19 cellular contexts compared by ENCODE assay signal in the genomic region with DNA sequence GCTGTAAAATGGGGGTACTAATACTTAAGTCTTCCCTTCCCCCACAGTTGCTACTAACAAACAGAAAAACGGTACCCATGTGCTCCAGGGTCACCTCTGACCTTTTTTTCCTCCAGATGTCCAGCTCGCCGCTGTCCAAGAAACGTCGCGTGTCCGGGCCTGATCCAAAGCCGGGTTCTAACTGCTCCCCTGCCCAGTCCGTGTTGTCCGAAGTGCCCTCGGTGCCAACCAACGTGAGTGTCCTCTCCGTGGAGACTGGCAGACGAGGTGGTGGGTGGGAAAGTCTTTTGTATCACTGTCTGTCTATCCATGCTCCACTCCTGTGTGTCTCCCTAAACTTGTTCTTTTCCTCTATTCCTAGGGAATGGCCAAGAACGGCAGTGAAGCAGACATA. TPM values are rescaled to one million over a fixed set of nuclear protein-coding genes. Genes with fewer than 3 reads are reported as not detected.
DNase-seq lines count a peak whose midpoint lies in the region; ATAC-seq and TF ChIP-seq lines count a peak whose summit lies in the region.
"Had no signal": no experiment of that assay in that cellular context is flagged by ENCODE, and none has a peak within 500 bp of the region (broad histone marks: within the 10 kb centered on the region; RNA-seq: fewer than 3 reads in every experiment).

No MANE protein-coding gene starts in this region.

- peaks cover 26% of the 10 kb centered on the region for H3K4me1 Mint-ChIP-seq in activated CD8-positive, alpha-beta T cell treated with anti-CD3 and anti-CD28 coated beads for 36 hours (ENCODE audit: low read depth)
- peaks cover 29% of the 10 kb centered on the region for H3K4me1 Mint-ChIP-seq in activated CD8-positive, alpha-beta T cell treated with anti-CD3 and anti-CD28 coated beads, Interleukin-2, amount 10 ng/mL, durations not matched to agents 7 days and 5 days (ENCODE audit: low read depth)
- peaks cover 46% of the 10 kb centered on the region for H3K4me1 Mint-ChIP-seq in WTC11

- no peaks in the 10 kb centered on the region for H3K9me3 Mint-ChIP-seq in activated CD8-positive, alpha-beta T cell treated with anti-CD3 and anti-CD28 coated beads for 36 hours
- H3K9me3 Mint-ChIP-seq in activated CD8-positive, alpha-beta T cell treated with anti-CD3 and anti-CD28 coated beads, Interleukin-2, amount 10 ng/mL, durations not matched to agents 7 days and 5 days (ENCODE audit: insufficient read depth) = no peaks in the 10 kb centered on the region
- no peaks in the 10 kb centered on the region for H3K9me3 Mint-ChIP-seq in WTC11
- H3K9me3 Mint-ChIP-seq: activated T-helper 17 cell treated with anti-CD3 and anti-CD28 coated beads, Interleukin-2, amount 50 U/mL, for 72 hours had no signal

- no peak for TF ChIP-seq CTCF in activated CD8-positive, alpha-beta T cell treated with anti-CD3 and anti-CD28 coated beads for 36 hours (IDR thresholded peaks at IDR 0.05)
- TF ChIP-seq CTCF in WTC11 (IDR thresholded peaks at IDR 0.05) = no peak
- no peak for TF ChIP-seq CTCF in esophagus squamous epithelium (IDR thresholded peaks at IDR 0.05)
- no peak for TF ChIP-seq CTCF in gastrocnemius medialis (IDR thresholded peaks at IDR 0.05 in 4 of 5, conservative IDR thresholded peaks at IDR 0.05 in 1 of 5)

- no peak for ATAC-seq in activated CD8-positive, alpha-beta T cell treated with anti-CD3 and anti-CD28 coated beads for 36 hours
- no peak for ATAC-seq in activated CD8-positive, alpha-beta T cell treated with anti-CD3 and anti-CD28 coated beads, Interleukin-2, amount 10 ng/mL, durations not matched to agents 7 days and 5 days
- ATAC-seq in WTC11 (no peak), gastrocnemius medialis (no peak), GM21423 (IDR thresholded peaks at IDR 0.05; ENCODE audit: unreplicated experiment) (no peak), HG03442 (IDR thresholded peaks at IDR 0.05; ENCODE audit: unreplicated experiment) (no peak)
- ATAC-seq: activated T-helper 17 cell treated with anti-CD3 and anti-CD28 coated beads, Interleukin-2, amount 50 U/mL, for 72 hours had no signal

- TF ChIP-seq POLR2A in esophagus squamous epithelium (IDR thresholded peaks at IDR 0.05) = no peak
- no peak for TF ChIP-seq POLR2A in gastrocnemius medialis (IDR thresholded peaks at IDR 0.05)

- H3K9me3 ChIP-seq in esophagus squamous epithelium = no peaks in the 10 kb centered on the region
- no peaks in the 10 kb centered on the region for H3K9me3 ChIP-seq in gastrocnemius medialis
- H3K9me3 ChIP-seq: BLaER1, SJCRH30 had no signal

- peaks cover 43 to 58% (median 48%) of the 10 kb centered on the region in 3 donors for H3K36me3 ChIP-seq in esophagus squamous epithelium
- peaks cover 6 to 57% of the 10 kb centered on the region in 2 donors for H3K36me3 ChIP-seq in gastrocnemius medialis

- intact Hi-C loops in activated CD8-positive, alpha-beta T cell treated with anti-CD3 and anti-CD28 coated beads for 36 hours (cut with micrococcal nuclease) = no loop called here
- intact Hi-C loops in esophagus squamous epithelium (cut with DNase I) = no loop called here
- intact Hi-C loops in gastrocnemius medialis (cut with DNase I; ENCODE audit: low total_unique reads) = no loop called here

- in situ Hi-C loops in gastrocnemius medialis (cut with MboI; ENCODE audit: low sequenced_read_pairs in 4 of 4) = loop anchor here (5.0 to 25.0 kb wide), 4 partner anchors 164 to 326 kb away; a partner anchor contains a TSS

- CTCF ChIA-PET in activated CD8-positive, alpha-beta T cell treated with anti-CD3 and anti-CD28 coated beads for 36 hours (lab: Charles Lee) = no interaction called here
- CTCF ChIA-PET in activated CD8-positive, alpha-beta T cell treated with anti-CD3 and anti-CD28 coated beads, Interleukin-2, amount 10 ng/mL, durations not matched to agents 7 days and 5 days (lab: Charles Lee) = no interaction called here
- CTCF ChIA-PET in WTC11 (lab: Charles Lee) = no interaction called here

- peak overlapping the region; percentile 5 for H3K27ac Mint-ChIP-seq in activated CD8-positive, alpha-beta T cell treated with anti-CD3 and anti-CD28 coated beads for 36 hours
- H3K27ac Mint-ChIP-seq in activated CD8-positive, alpha-beta T cell treated with anti-CD3 and anti-CD28 coated beads, Interleukin-2, amount 10 ng/mL, durations not matched to agents 7 days and 5 days = no peak overlapping the region
- H3K27ac Mint-ChIP-seq in WTC11 = peak overlapping the region; percentile 68

- H3K36me3 Mint-ChIP-seq in activated CD8-positive, alpha-beta T cell treated with anti-CD3 and anti-CD28 coated beads for 36 hours (ENCODE audit: low read depth) = peaks cover 61% of the 10 kb centered on the region
- peaks cover 68% of the 10 kb centered on the region for H3K36me3 Mint-ChIP-seq in activated CD8-positive, alpha-beta T cell treated with anti-CD3 and anti-CD28 coated beads, Interleukin-2, amount 10 ng/mL, durations not matched to agents 7 days and 5 days (ENCODE audit: low read depth)
- peaks cover 57% of the 10 kb centered on the region for H3K36me3 Mint-ChIP-seq in WTC11

- H3K27me3 ChIP-seq in esophagus squamous epithelium (no peaks in the 10 kb centered on the region), gastrocnemius medialis (no peaks in the 10 kb centered on the region)
- H3K27me3 ChIP-seq: BLaER1, SJCRH30 had no signal

- H3K4me3 ChIP-seq in esophagus squamous epithelium (no peak overlapping the region), gastrocnemius medialis (no peak overlapping the region)
- H3K4me3 ChIP-seq: BLaER1, PC-9, SJCRH30, skin epidermis had no signal

- no peak for DNase-seq in activated CD8-positive, alpha-beta T cell treated with anti-CD3 and anti-CD28 coated beads for 36 hours
- DNase-seq in activated CD8-positive, alpha-beta T cell treated with anti-CD3 and anti-CD28 coated beads, Interleukin-2, amount 10 ng/mL, durations not matched to agents 7 days and 5 days = no peak
- no peak for DNase-seq in WTC11 (ENCODE audit: low spot score)
- no peak for DNase-seq in esophagus squamous epithelium (lab: John Stamatoyannopoulos, UW)
- no peak for DNase-seq in gastrocnemius medialis
- no peak for DNase-seq in T1000 (lab: John Stamatoyannopoulos, UW)
- DNase-seq: activated CD8-positive, alpha-beta memory T cell treated with anti-CD3 and anti-CD28 coated beads for 24 hours; cerebellar nuclear complex; effector CD4-positive, alpha-beta T cell; NCI-H82; PC-9; SJCRH30 had no signal

- peak overlapping the region; percentile 16 to 85 (median 58) for H3K27ac ChIP-seq in esophagus squamous epithelium
- peak overlapping the region; percentile 61 to 100 (median 98) for H3K27ac ChIP-seq in gastrocnemius medialis
- H3K27ac ChIP-seq: BLaER1, parathyroid adenoma, PC-9, SJCRH30, VCaP had no signal

- POLR2A ChIA-PET in activated CD8-positive, alpha-beta T cell treated with anti-CD3 and anti-CD28 coated beads for 36 hours (lab: Charles Lee) = no interaction called here
- POLR2A ChIA-PET in activated CD8-positive, alpha-beta T cell treated with anti-CD3 and anti-CD28 coated beads, Interleukin-2, amount 10 ng/mL, durations not matched to agents 7 days and 5 days (lab: Charles Lee) = no interaction called here
- POLR2A ChIA-PET in WTC11 (lab: Charles Lee) = no interaction called here

- peaks cover 19 to 70% (median 41%) of the 10 kb centered on the region in 3 donors for H3K4me1 ChIP-seq in esophagus squamous epithelium
- peaks cover 38 to 51% of the 10 kb centered on the region in 2 donors for H3K4me1 ChIP-seq in gastrocnemius medialis
- H3K4me1 ChIP-seq: SJCRH30 had no signal

- H3K27me3 Mint-ChIP-seq in activated CD8-positive, alpha-beta T cell treated with anti-CD3 and anti-CD28 coated beads for 36 hours = no peaks in the 10 kb centered on the region
- no peaks in the 10 kb centered on the region for H3K27me3 Mint-ChIP-seq in activated CD8-positive, alpha-beta T cell treated with anti-CD3 and anti-CD28 coated beads, Interleukin-2, amount 10 ng/mL, durations not matched to agents 7 days and 5 days (ENCODE audit: low read depth)
- no peaks in the 10 kb centered on the region for H3K27me3 Mint-ChIP-seq in WTC11 (ENCODE audit: low read depth)
- H3K27me3 Mint-ChIP-seq: activated T-helper 17 cell treated with anti-CD3 and anti-CD28 coated beads, Interleukin-2, amount 50 U/mL, for 72 hours had no signal

- WGBS in esophagus squamous epithelium, 2 donors = 0 to 89% methylated on average over 1 to 14 of the region's 15 CpGs

- H3K4me3 Mint-ChIP-seq in activated CD8-positive, alpha-beta T cell treated with anti-CD3 and anti-CD28 coated beads for 36 hours = no peak overlapping the region
- H3K4me3 Mint-ChIP-seq in activated CD8-positive, alpha-beta T cell treated with anti-CD3 and anti-CD28 coated beads, Interleukin-2, amount 10 ng/mL, durations not matched to agents 7 days and 5 days = no peak overlapping the region
- peak overlapping the region; percentile 10; the same call in 1 of the 2 replicates for H3K4me3 Mint-ChIP-seq in WTC11

RNA-seq across cellular contexts. Expression of a gene that starts 5.1 kb away (rescaled TPM):
- 100 to 1,000 TPM; 243 to 246 TPM for total RNA-seq in activated CD8-positive, alpha-beta T cell treated with anti-CD3 and anti-CD28 coated beads for 36 hours
- total RNA-seq in activated CD8-positive, alpha-beta T cell treated with anti-CD3 and anti-CD28 coated beads, Interleukin-2, amount 10 ng/mL, durations not matched to agents 7 days and 5 days = 100 to 1,000 TPM; 186 to 189 TPM
- 379 to 392 TPM (median 383 TPM) in 3 replicates for total RNA-seq in WTC11 (2021)
- 100 to 1,000 TPM; 126 to 238 (median 153) TPM for total RNA-seq in esophagus squamous epithelium
- 100 to 1,000 TPM; 113 to 181 (median 162) TPM for total RNA-seq in gastrocnemius medialis

RNA-seq across cellular contexts. Expression of a gene that starts 19.8 kb away (rescaled TPM):
- 10 to 100 TPM; 56.1 to 61.3 TPM for total RNA-seq in activated CD8-positive, alpha-beta T cell treated with anti-CD3 and anti-CD28 coated beads for 36 hours
- 10 to 100 TPM; 64.3 to 74.7 TPM for total RNA-seq in activated CD8-positive, alpha-beta T cell treated with anti-CD3 and anti-CD28 coated beads, Interleukin-2, amount 10 ng/mL, durations not matched to agents 7 days and 5 days
- 130 to 150 TPM (median 145 TPM) in 3 replicates for total RNA-seq in WTC11 (2021)
- total RNA-seq in esophagus squamous epithelium = 100 to 1,000 TPM in 2 of 4 donors, 10 to 100 TPM in 2; 78.1 to 115 (median 99.4) TPM
- 100 to 1,000 TPM; 124 to 208 (median 178) TPM for total RNA-seq in gastrocnemius medialis

RNA-seq across cellular contexts. Expression of a gene that starts 34.1 kb away (rescaled TPM):
- 10 to 100 TPM; 57.1 to 62.0 TPM for total RNA-seq in activated CD8-positive, alpha-beta T cell treated with anti-CD3 and anti-CD28 coated beads for 36 hours
- total RNA-seq in activated CD8-positive, alpha-beta T cell treated with anti-CD3 and anti-CD28 coated beads, Interleukin-2, amount 10 ng/mL, durations not matched to agents 7 days and 5 days = 10 to 100 TPM; 55.3 to 60.9 TPM
- total RNA-seq in WTC11 (2021) (82.5 to 86.8 TPM (median 86.3 TPM) in 3 replicates), esophagus squamous epithelium (10 to 100 TPM in 3 of 4 donors, 1 to 10 TPM in 1; 6.6 to 26.9 (median 21.3) TPM), gastrocnemius medialis (10 to 100 TPM; 17.0 to 35.3 (median 25.0) TPM)

RNA-seq across cellular contexts. Expression of a gene that starts 53.7 kb away (rescaled TPM):
- total RNA-seq in activated CD8-positive, alpha-beta T cell treated with anti-CD3 and anti-CD28 coated beads for 36 hours = 10 to 100 TPM; 66.4 to 66.7 TPM
- total RNA-seq in activated CD8-positive, alpha-beta T cell treated with anti-CD3 and anti-CD28 coated beads, Interleukin-2, amount 10 ng/mL, durations not matched to agents 7 days and 5 days = 10 to 100 TPM; 62.2 to 64.1 TPM
- total RNA-seq in WTC11 (2021) (65.6 to 66.1 TPM (median 65.8 TPM) in 3 replicates), esophagus squamous epithelium (10 to 100 TPM; 28.1 to 35.6 (median 28.6) TPM), gastrocnemius medialis (10 to 100 TPM; 18.7 to 49.3 (median 23.5) TPM)

RNA-seq across cellular contexts. Expression of a gene that starts 54.2 kb away (rescaled TPM):
- total RNA-seq in activated CD8-positive, alpha-beta T cell treated with anti-CD3 and anti-CD28 coated beads for 36 hours = 10 to 100 TPM; 82.9 to 89.8 TPM
- 100 to 1,000 TPM in 1 of 2 experiments, 10 to 100 TPM in 1; 92.9 to 103 TPM for total RNA-seq in activated CD8-positive, alpha-beta T cell treated with anti-CD3 and anti-CD28 coated beads, Interleukin-2, amount 10 ng/mL, durations not matched to agents 7 days and 5 days
- 105 to 110 TPM (median 106 TPM) in 3 replicates for total RNA-seq in WTC11 (2021)
- 10 to 100 TPM; 41.4 to 74.6 (median 59.8) TPM for total RNA-seq in esophagus squamous epithelium
- 100 to 1,000 TPM; 105 to 172 (median 168) TPM for total RNA-seq in gastrocnemius medialis
